1 cellular context compared by ENCODE assay signal in genomic region chr12:57523706-57524614, GRCh38.
TF ChIP-seq lines count a peak whose summit lies in the region.

No MANE protein-coding gene starts in this region.

TF ChIP-seq in HEK293, 187 proteins besides CTCF, POLR2A, EP300 and RAD21 (continued from another document):
- TF ChIP-seq HIC1 (tag by site-specific recombination; IDR thresholded peaks at IDR 0.05): 0 out of 2 replicates have a peak, but pooled peaks have one; percentile 5
- TF ChIP-seq TCF7L2 (IDR thresholded peaks at IDR 0.05; ENCODE audit: borderline replicate concordance, low read depth, low read length): no peak
- TF ChIP-seq ZNF48 (tag by site-specific recombination; IDR thresholded peaks at IDR 0.05): no peak
- peak; percentile 31; the same call in 1 of the 2 replicates for TF ChIP-seq ZBTB48 (tag by site-specific recombination; IDR thresholded peaks at IDR 0.05)
